In genomic region chr3:124995460-124995994, GRCh38 we compare ENCODE assay signal across 8 cellular contexts.
A peak's percentile ranks its signal among the peaks of the same experiment; 100 is the strongest.
DNase-seq lines count a peak whose midpoint lies in the region; ATAC-seq and TF ChIP-seq lines count a peak whose summit lies in the region.

No MANE protein-coding gene starts in this region.

- H3K79me2 ChIP-seq in H9 (ENCODE audit: insufficient read depth, low read length) (no peaks in the 10 kb centered on the region; the same call in 1 of the 2 replicates), OCI-LY3 (ENCODE audit: low read length) (no peaks in the 10 kb centered on the region)

- peaks cover 83% of the 10 kb centered on the region for H3K36me3 Mint-ChIP-seq in CD8-positive, alpha-beta T cell
- peaks cover 11 to 30% (median 23%) of the 10 kb centered on the region in 3 experiments for H3K36me3 Mint-ChIP-seq in H9 (ENCODE audit: insufficient read depth in 1 of 3, low read depth in 3 of 3)

- H2BK12ac ChIP-seq in H9 (ENCODE audit: insufficient read length, low read depth, low read length): no peak overlapping the region

- no peak overlapping the region for H3K4me3 Mint-ChIP-seq in CD8-positive, alpha-beta T cell
- no peak overlapping the region for H3K4me3 Mint-ChIP-seq in H9

- H2BK15ac ChIP-seq in H9 (ENCODE audit: low read depth, low read length): no peak overlapping the region

- no peaks in the 10 kb centered on the region for H3K79me1 ChIP-seq in H9 (ENCODE audit: insufficient read depth, low read depth, low read length, poor library complexity, severe bottlenecking)

- H3K27me3 Mint-ChIP-seq in CD8-positive, alpha-beta T cell (ENCODE audit: low read depth): no peaks in the 10 kb centered on the region
- no peaks in the 10 kb centered on the region; the same call in 1 of the 2 replicates for H3K27me3 Mint-ChIP-seq in H9 (ENCODE audit: low read depth)

- no peak overlapping the region for H3K27ac Mint-ChIP-seq in CD8-positive, alpha-beta T cell
- peak overlapping the region in 2 of 3 experiments; percentile 15 to 69; a peak in 2 of 7 replicates for H3K27ac Mint-ChIP-seq in H9

- no peak overlapping the region for H2BK5ac ChIP-seq in H9 (ENCODE audit: insufficient read length, low read length)

- no peaks in the 10 kb centered on the region for H3K9me3 Mint-ChIP-seq in CD8-positive, alpha-beta T cell
- no peaks in the 10 kb centered on the region; a peak in 1 of 5 replicates for H3K9me3 Mint-ChIP-seq in H9

- H2BK120ac ChIP-seq in H9 (ENCODE audit: low read depth, low read length, poor library complexity, severe bottlenecking): no peak overlapping the region

- no peak overlapping the region for H4K5ac ChIP-seq in H9 (ENCODE audit: insufficient read length, low read depth, low read length)

- no peak overlapping the region for H2BK20ac ChIP-seq in H9 (ENCODE audit: low read depth, low read length, poor library complexity, severe bottlenecking)

- H3K23ac ChIP-seq in H9 (ENCODE audit: insufficient read length, low read depth, low read length): no peak overlapping the region

- H3K27ac ChIP-seq in CD8-positive, alpha-beta T cell (ENCODE audit: low read depth, low read length): no peak overlapping the region
- H3K27ac ChIP-seq in H9 (ENCODE audit: insufficient read length, low read depth, low read length): no peak overlapping the region
- H3K27ac ChIP-seq in OCI-LY3 (ENCODE audit: low read length): no peak overlapping the region
- peak overlapping the region in 1 of 2 donors; percentile 16 for H3K27ac ChIP-seq in uterus

- intact Hi-C loops in CD8-positive, alpha-beta T cell (cut with DNase I, micrococcal nuclease): loop anchor here (1.0 to 5.0 kb wide), 8 partner anchors 147 to 591 kb away; partner anchors contain the start of gene ZNF148 (in 2 of the 2)
- intact Hi-C loops in uterus (cut with DNase I; ENCODE audit: low total_unique reads): loop anchor here (10.0 kb wide), 1 partner anchor 439 kb away; no protein-coding TSS in a partner anchor

- no CpG with 5 or more reads among the region's 6 CpGs for WGBS in H9 (ENCODE audit: extremely low coverage, insufficient read length, low lambda C conversion rate)

- POLR2A ChIA-PET in CD8-positive, alpha-beta T cell (lab: Charles Lee): interaction anchor here (0.7 to 1.0 kb wide), 2 partner anchors 385 to 391 kb away, joined by 3 to 4 read pairs; no protein-coding TSS in a partner anchor

- peaks cover 25% of the 10 kb centered on the region for H3K36me3 ChIP-seq in CD8-positive, alpha-beta T cell (ENCODE audit: insufficient read depth, low read length)
- no peaks in the 10 kb centered on the region for H3K36me3 ChIP-seq in OCI-LY3 (replicated peaks; ENCODE audit: low read depth, low read length)
- no peaks in the 10 kb centered on the region for H3K36me3 ChIP-seq in uterus

- peaks cover 4% of the 10 kb centered on the region for H3K4me1 Mint-ChIP-seq in CD8-positive, alpha-beta T cell (ENCODE audit: low read depth)
- peaks cover 43 to 44% of the 10 kb centered on the region in 2 experiments for H3K4me1 Mint-ChIP-seq in H9

- H3T11ph ChIP-seq in H9 (ENCODE audit: low read length): no peak overlapping the region

- H4K91ac ChIP-seq in H9 (ENCODE audit: insufficient read length, low read depth, low read length): no peak overlapping the region

- no peak overlapping the region for H3K4me3 ChIP-seq in CD8-positive, alpha-beta T cell (ENCODE audit: low read depth, low read length)
- H3K4me3 ChIP-seq in OCI-LY3 (ENCODE audit: low read length) (no peak overlapping the region), foreskin fibroblast (ENCODE audit: low read depth in 1 of 2, low read length in 2 of 2) (no peak overlapping the region), uterus (no peak overlapping the region)

- H3K56ac ChIP-seq in H9 (ENCODE audit: insufficient read length, low read depth, low read length): no peak overlapping the region

- peak; percentile 72 for TF ChIP-seq CTCF in CD8-positive, alpha-beta T cell (IDR thresholded peaks at IDR 0.05)
- TF ChIP-seq CTCF in H9 (conservative IDR thresholded peaks at IDR 0.05) (peak; percentile 85), OCI-LY3 (IDR thresholded peaks at IDR 0.05; ENCODE audit: low read depth, low read length) (peak; percentile 88), foreskin fibroblast (IDR thresholded peaks at IDR 0.05; ENCODE audit: low read depth, low read length) (peak; percentile 56), uterus (IDR thresholded peaks at IDR 0.05) (peak; percentile 69 to 76 (median 72))

- H3K14ac ChIP-seq in H9 (ENCODE audit: insufficient read depth, low read length): no peak overlapping the region

- CTCF ChIA-PET in CD8-positive, alpha-beta T cell (lab: Charles Lee): interaction anchor here (0.7 to 5.9 kb wide), 25 partner anchors 9 to 596 kb away, joined by 3 to 66 read pairs (median 4); no protein-coding TSS in a partner anchor

- DNase-seq in CD8-positive, alpha-beta T cell: peak in 6 of 7 experiments; percentile 6 to 67 (median 50)
- DNase-seq in H9 (peak; percentile 71), foreskin fibroblast (peak; percentile 57 to 86), nucleus accumbens (lab: John Stamatoyannopoulos, UW) (peak in 48 of 56 donors; percentile 7 to 80 (median 52)), uterus (peak; percentile 43 to 64)
- DNase-seq in activated T-helper 9 cell treated with anti-CD3 and anti-CD28 coated beads, Interleukin-2, amount 50 U/mL, for 16 hours (ENCODE audit: low read depth): peak; percentile 8

- H3K4ac ChIP-seq in H9 (ENCODE audit: low read depth, low read length): no peak overlapping the region

- H3K27me3 ChIP-seq in CD8-positive, alpha-beta T cell (ENCODE audit: insufficient read depth, low read length): no peaks in the 10 kb centered on the region
- no peaks in the 10 kb centered on the region for H3K27me3 ChIP-seq in H9 (ENCODE audit: insufficient read depth, low read length)
- H3K27me3 ChIP-seq in OCI-LY3 (ENCODE audit: low read depth, low read length): no peaks in the 10 kb centered on the region
- H3K27me3 ChIP-seq in uterus: no peaks in the 10 kb centered on the region

- H2AK5ac ChIP-seq in H9 (ENCODE audit: insufficient read length, low read length): no peak overlapping the region

- no peaks in the 10 kb centered on the region for H3K23me2 ChIP-seq in H9 (ENCODE audit: insufficient read length, low read depth, low read length, poor library complexity, severe bottlenecking)

- TF ChIP-seq POLR2A in uterus (IDR thresholded peaks at IDR 0.05): no peak

- no peak overlapping the region for H3K4me2 ChIP-seq in H9 (ENCODE audit: insufficient read depth, insufficient read length, low read length)
- peak overlapping the region; percentile 42 for H3K4me2 ChIP-seq in OCI-LY3 (ENCODE audit: low read length)

- no peak overlapping the region for H3K18ac ChIP-seq in H9 (ENCODE audit: insufficient read length, low read depth, low read length)

- H3K9ac ChIP-seq in H9 (ENCODE audit: extremely low read depth, insufficient read length, low read length) (no peak overlapping the region), OCI-LY3 (ENCODE audit: low read length) (no peak overlapping the region)

- H3K4me1 ChIP-seq in CD8-positive, alpha-beta T cell (ENCODE audit: insufficient read depth, low read length): no peaks in the 10 kb centered on the region
- peaks cover 8% of the 10 kb centered on the region for H3K4me1 ChIP-seq in H9 (ENCODE audit: insufficient read depth, low read length)
- peaks cover 8% of the 10 kb centered on the region for H3K4me1 ChIP-seq in OCI-LY3 (ENCODE audit: low read length)
- H3K4me1 ChIP-seq in uterus: no peaks in the 10 kb centered on the region

- H2AFZ ChIP-seq in H9 (ENCODE audit: low read length): no peak overlapping the region
- H2AFZ ChIP-seq in OCI-LY3 (ENCODE audit: low read depth, low read length): peak overlapping the region; percentile 72; the same call in 1 of the 2 replicates

- H3K9me3 ChIP-seq in CD8-positive, alpha-beta T cell (ENCODE audit: low read length): no peaks in the 10 kb centered on the region
- H3K9me3 ChIP-seq in H9 (ENCODE audit: control insufficient read depth, low read depth, low read length) (no peaks in the 10 kb centered on the region), OCI-LY3 (ENCODE audit: insufficient read depth, low read length) (no peaks in the 10 kb centered on the region), uterus (no peaks in the 10 kb centered on the region)

- H4K8ac ChIP-seq in H9 (replicated peaks; ENCODE audit: insufficient read length, low read depth, low read length): no peak overlapping the region

- H4K20me1 ChIP-seq in H9 (ENCODE audit: control insufficient read depth, insufficient read depth, insufficient read length) (no peaks in the 10 kb centered on the region), OCI-LY3 (ENCODE audit: insufficient read depth, low read length) (no peaks in the 10 kb centered on the region)

- peak; percentile 92 for ATAC-seq in CD8-positive, alpha-beta T cell
- no peak for ATAC-seq in HG02610 (IDR thresholded peaks at IDR 0.05; ENCODE audit: unreplicated experiment)

Comparison
In these comparisons a context has a peak if more than half of its experiments do, and no peak if none do; other contexts are left out.
1. DNase-seq: peak in every context shown above with its lines; median percentile 72 in foreskin fibroblast; 71 in H9; 54 in uterus; 52 in nucleus accumbens; 50 in CD8-positive, alpha-beta T cell; 8 in activated T-helper 9 cell treated with anti-CD3 and anti-CD28 coated beads, Interleukin-2, amount 50 U/mL, for 16 hours.